18 cellular contexts compared by ENCODE assay signal in the genomic region with DNA sequence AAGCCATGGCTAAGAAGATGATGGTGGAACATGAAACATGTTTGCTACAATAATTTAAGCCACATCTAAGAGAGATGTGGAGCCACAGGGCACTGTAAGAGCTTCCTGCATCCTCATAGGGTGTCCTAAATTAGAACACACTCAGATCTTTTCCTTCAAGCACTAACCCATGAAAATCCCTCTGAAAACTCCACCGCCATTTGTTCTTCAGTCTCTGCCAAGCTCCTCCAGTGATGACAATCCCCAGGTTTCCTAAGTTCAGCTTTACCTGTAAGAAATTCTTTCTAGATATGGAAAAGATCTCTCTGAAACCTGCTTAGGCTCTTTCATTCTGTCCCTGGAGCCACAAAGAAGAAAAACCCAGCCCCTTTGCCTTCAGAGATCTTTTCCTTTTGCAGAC.
DNase-seq lines count a peak whose midpoint lies in the region; ATAC-seq and TF ChIP-seq lines count a peak whose summit lies in the region.
"Had no signal": no experiment of that assay in that cellular context is flagged by ENCODE, and none has a peak within 500 bp of the region (broad histone marks: within the 10 kb centered on the region; RNA-seq: fewer than 3 reads in every experiment).

No MANE protein-coding gene starts in this region.

- H3K27me3 ChIP-seq in MM.1S (replicated peaks; ENCODE audit: insufficient read depth, low read length) = no peaks in the 10 kb centered on the region
- no peaks in the 10 kb centered on the region for H3K27me3 ChIP-seq in neural progenitor cell
- H3K27me3 ChIP-seq in heart left ventricle = peaks cover 0 to 9% (median 0%) of the 10 kb centered on the region in 9 donors
- H3K27me3 ChIP-seq: cardiac muscle cell, tibial nerve had no signal

- DNase-seq in activated CD8-positive, alpha-beta memory T cell treated with anti-CD3 and anti-CD28 coated beads, Interleukin-2, amount 10 ng/mL, durations not matched to agents 7 days and 5 days = no peak
- DNase-seq in activated CD8-positive, alpha-beta memory T cell treated with anti-CD3 and anti-CD28 coated beads, Interleukin-2, amount 50 U/mL, for 4 hours = no peak
- no peak for DNase-seq in MM.1S
- DNase-seq in activated naive CD8-positive, alpha-beta T cell treated with anti-CD3 and anti-CD28 coated beads, Interleukin-2, amount 10 ng/mL, durations not matched to agents 7 days and 5 days = no peak
- DNase-seq in neural progenitor cell (ENCODE audit: low spot score) = no peak
- no peak for DNase-seq in nucleus accumbens (lab: John Stamatoyannopoulos, UW)
- DNase-seq in heart left ventricle = no peak
- no peak for DNase-seq in NCI-H2081 (lab: John Stamatoyannopoulos, UW)
- DNase-seq: activated B cell treated with CpG ODN at 0.5 μM for 24 hours; activated CD8-positive, alpha-beta memory T cell treated with anti-CD3 and anti-CD28 coated beads, Interleukin-2, amount 50 U/mL, for 48 hours; amniotic stem cell; DMS53; NCI-H1105 treated with DMSO at 0.1 percent for 48 hours; NCI-H2171 treated with DMSO at 0.1 percent for 48 hours; PC-3 had no signal

- H3K27me3 Mint-ChIP-seq in activated CD8-positive, alpha-beta memory T cell treated with anti-CD3 and anti-CD28 coated beads, Interleukin-2, amount 10 ng/mL, durations not matched to agents 7 days and 5 days = no peaks in the 10 kb centered on the region
- H3K27me3 Mint-ChIP-seq in activated naive CD8-positive, alpha-beta T cell treated with anti-CD3 and anti-CD28 coated beads, Interleukin-2, amount 10 ng/mL, durations not matched to agents 7 days and 5 days = no peaks in the 10 kb centered on the region
- H3K27me3 Mint-ChIP-seq in neural progenitor cell (ENCODE audit: insufficient read depth, low read depth) = no peaks in the 10 kb centered on the region
- H3K27me3 Mint-ChIP-seq: activated B cell treated with CpG ODN at 0.5 μM for 24 hours had no signal

- H3K36me3 Mint-ChIP-seq in activated CD8-positive, alpha-beta memory T cell treated with anti-CD3 and anti-CD28 coated beads, Interleukin-2, amount 10 ng/mL, durations not matched to agents 7 days and 5 days = peaks cover 13% of the 10 kb centered on the region
- H3K36me3 Mint-ChIP-seq in activated naive CD8-positive, alpha-beta T cell treated with anti-CD3 and anti-CD28 coated beads, Interleukin-2, amount 10 ng/mL, durations not matched to agents 7 days and 5 days = peaks cover 12% of the 10 kb centered on the region
- H3K36me3 Mint-ChIP-seq in neural progenitor cell = no peaks in the 10 kb centered on the region

- no peak overlapping the region for H3K4me3 Mint-ChIP-seq in activated CD8-positive, alpha-beta memory T cell treated with anti-CD3 and anti-CD28 coated beads, Interleukin-2, amount 10 ng/mL, durations not matched to agents 7 days and 5 days
- peak overlapping the region; percentile 33 for H3K4me3 Mint-ChIP-seq in activated naive CD8-positive, alpha-beta T cell treated with anti-CD3 and anti-CD28 coated beads, Interleukin-2, amount 10 ng/mL, durations not matched to agents 7 days and 5 days
- H3K4me3 Mint-ChIP-seq in neural progenitor cell = no peak overlapping the region
- H3K4me3 Mint-ChIP-seq: activated B cell treated with CpG ODN at 0.5 μM for 24 hours had no signal

- intact Hi-C loops in heart left ventricle (cut with DNase I) = no loop called here

- H3K9ac ChIP-seq in MM.1S (ENCODE audit: low read length) (no peak overlapping the region), neural progenitor cell (no peak overlapping the region)

- no peak overlapping the region for H2AFZ ChIP-seq in MM.1S (ENCODE audit: low read length)
- peak overlapping the region; percentile 50 for H2AFZ ChIP-seq in neural progenitor cell (replicated peaks)

- no peaks in the 10 kb centered on the region for H3K36me3 ChIP-seq in MM.1S (replicated peaks; ENCODE audit: insufficient read depth, low read length)
- H3K36me3 ChIP-seq in neural progenitor cell = no peaks in the 10 kb centered on the region
- no peaks in the 10 kb centered on the region for H3K36me3 ChIP-seq in heart left ventricle
- H3K36me3 ChIP-seq: cardiac muscle cell, tibial nerve had no signal

- H3K4me3 ChIP-seq in MM.1S (ENCODE audit: low read length) (no peak overlapping the region), neural progenitor cell (no peak overlapping the region), heart left ventricle (no peak overlapping the region)
- H3K4me3 ChIP-seq: cardiac muscle cell, skin epidermis, tibial nerve had no signal

- TF ChIP-seq CTCF in MM.1S (IDR thresholded peaks at IDR 0.05; ENCODE audit: low read length) (no peak), neural progenitor cell (IDR thresholded peaks at IDR 0.05) (no peak), heart left ventricle (IDR thresholded peaks at IDR 0.05) (no peak)

- peaks cover 63% of the 10 kb centered on the region for H3K4me1 ChIP-seq in MM.1S (ENCODE audit: low read length)
- H3K4me1 ChIP-seq in neural progenitor cell = no peaks in the 10 kb centered on the region
- peaks cover 0 to 18% (median 0%) of the 10 kb centered on the region in 12 donors for H3K4me1 ChIP-seq in heart left ventricle
- H3K4me1 ChIP-seq: tibial nerve had no signal

- peak overlapping the region; percentile 94 for H3K27ac Mint-ChIP-seq in activated CD8-positive, alpha-beta memory T cell treated with anti-CD3 and anti-CD28 coated beads, Interleukin-2, amount 10 ng/mL, durations not matched to agents 7 days and 5 days
- peak overlapping the region; percentile 81 for H3K27ac Mint-ChIP-seq in activated naive CD8-positive, alpha-beta T cell treated with anti-CD3 and anti-CD28 coated beads, Interleukin-2, amount 10 ng/mL, durations not matched to agents 7 days and 5 days
- H3K27ac Mint-ChIP-seq in neural progenitor cell = no peak overlapping the region
- H3K27ac Mint-ChIP-seq: activated B cell treated with CpG ODN at 0.5 μM for 24 hours had no signal

- H3K4me2 ChIP-seq in MM.1S (ENCODE audit: low read depth, low read length) (no peak overlapping the region), neural progenitor cell (no peak overlapping the region)

- peaks cover 84% of the 10 kb centered on the region for H3K4me1 Mint-ChIP-seq in activated CD8-positive, alpha-beta memory T cell treated with anti-CD3 and anti-CD28 coated beads, Interleukin-2, amount 10 ng/mL, durations not matched to agents 7 days and 5 days
- peaks cover 66% of the 10 kb centered on the region for H3K4me1 Mint-ChIP-seq in activated naive CD8-positive, alpha-beta T cell treated with anti-CD3 and anti-CD28 coated beads, Interleukin-2, amount 10 ng/mL, durations not matched to agents 7 days and 5 days
- H3K4me1 Mint-ChIP-seq in neural progenitor cell = no peaks in the 10 kb centered on the region
- H3K4me1 Mint-ChIP-seq: activated B cell treated with CpG ODN at 0.5 μM for 24 hours had no signal

- POLR2A ChIA-PET in activated naive CD8-positive, alpha-beta T cell treated with anti-CD3 and anti-CD28 coated beads, Interleukin-2, amount 10 ng/mL, durations not matched to agents 7 days and 5 days (lab: Charles Lee) = interaction anchor here (1.4 kb wide), 1 partner anchor 101 kb away, joined by 3 read pairs; no protein-coding TSS in a partner anchor

- no peaks in the 10 kb centered on the region for H3K9me2 ChIP-seq in MM.1S (replicated peaks; ENCODE audit: insufficient read depth, low read length)

- CTCF ChIA-PET in activated CD8-positive, alpha-beta memory T cell treated with anti-CD3 and anti-CD28 coated beads, Interleukin-2, amount 10 ng/mL, durations not matched to agents 7 days and 5 days (lab: Charles Lee) = interaction anchor here (0.6 to 1.0 kb wide), 2 partner anchors 20 to 21 kb away, joined by 3 to 4 read pairs; no protein-coding TSS in a partner anchor

- peaks cover 18% of the 10 kb centered on the region for H3F3A ChIP-seq in MM.1S (ENCODE audit: insufficient read depth, low read length)
- H3F3A ChIP-seq in neural progenitor cell (ENCODE audit: low read depth) = no peaks in the 10 kb centered on the region

- peak overlapping the region; percentile 86; the same call in 1 of the 2 replicates for H3K27ac ChIP-seq in MM.1S (ENCODE audit: low read length)
- no peak overlapping the region for H3K27ac ChIP-seq in neural progenitor cell
- H3K27ac ChIP-seq in heart left ventricle = peak overlapping the region in 1 of 12 donors; percentile 75
- H3K27ac ChIP-seq: cardiac muscle cell had no signal

- H4K20me1 ChIP-seq in MM.1S (ENCODE audit: insufficient read depth, low read length) = no peaks in the 10 kb centered on the region
- H4K20me1 ChIP-seq in neural progenitor cell (ENCODE audit: low read depth) = no peaks in the 10 kb centered on the region

- no peak for ATAC-seq in activated CD8-positive, alpha-beta memory T cell treated with anti-CD3 and anti-CD28 coated beads, Interleukin-2, amount 10 ng/mL, durations not matched to agents 7 days and 5 days
- ATAC-seq in activated naive CD8-positive, alpha-beta T cell treated with anti-CD3 and anti-CD28 coated beads, Interleukin-2, amount 10 ng/mL, durations not matched to agents 7 days and 5 days (ENCODE audit: low read depth) = peak; percentile 16
- no peak for ATAC-seq in heart left ventricle
- ATAC-seq: PC-3 had no signal

- TF ChIP-seq POLR2A in heart left ventricle (IDR thresholded peaks at IDR 0.05) = no peak

- H3K9me3 ChIP-seq in MM.1S (replicated peaks; ENCODE audit: insufficient read depth, low read length) = no peaks in the 10 kb centered on the region
- H3K9me3 ChIP-seq in neural progenitor cell (ENCODE audit: low read depth) = no peaks in the 10 kb centered on the region
- H3K9me3 ChIP-seq in heart left ventricle = peaks cover 0 to 7% (median 0%) of the 10 kb centered on the region in 12 donors
- H3K9me3 ChIP-seq: tibial nerve had no signal

- WGBS in heart left ventricle, 4 donors = 89 to 96% (median 93%) methylated on average over 1 of the region's 1 CpG

- no peaks in the 10 kb centered on the region for H3K79me2 ChIP-seq in MM.1S (ENCODE audit: low read length)
- no peaks in the 10 kb centered on the region for H3K79me2 ChIP-seq in neural progenitor cell (ENCODE audit: low read depth)

- peaks cover 4% of the 10 kb centered on the region for H3K9me3 Mint-ChIP-seq in activated CD8-positive, alpha-beta memory T cell treated with anti-CD3 and anti-CD28 coated beads, Interleukin-2, amount 10 ng/mL, durations not matched to agents 7 days and 5 days (ENCODE audit: low read depth)
- H3K9me3 Mint-ChIP-seq in activated naive CD8-positive, alpha-beta T cell treated with anti-CD3 and anti-CD28 coated beads, Interleukin-2, amount 10 ng/mL, durations not matched to agents 7 days and 5 days = peaks cover under 1% of the 10 kb centered on the region
- peaks cover under 1% of the 10 kb centered on the region for H3K9me3 Mint-ChIP-seq in neural progenitor cell
